ENCODE assay signal across 11 cellular contexts in the genomic region with DNA sequence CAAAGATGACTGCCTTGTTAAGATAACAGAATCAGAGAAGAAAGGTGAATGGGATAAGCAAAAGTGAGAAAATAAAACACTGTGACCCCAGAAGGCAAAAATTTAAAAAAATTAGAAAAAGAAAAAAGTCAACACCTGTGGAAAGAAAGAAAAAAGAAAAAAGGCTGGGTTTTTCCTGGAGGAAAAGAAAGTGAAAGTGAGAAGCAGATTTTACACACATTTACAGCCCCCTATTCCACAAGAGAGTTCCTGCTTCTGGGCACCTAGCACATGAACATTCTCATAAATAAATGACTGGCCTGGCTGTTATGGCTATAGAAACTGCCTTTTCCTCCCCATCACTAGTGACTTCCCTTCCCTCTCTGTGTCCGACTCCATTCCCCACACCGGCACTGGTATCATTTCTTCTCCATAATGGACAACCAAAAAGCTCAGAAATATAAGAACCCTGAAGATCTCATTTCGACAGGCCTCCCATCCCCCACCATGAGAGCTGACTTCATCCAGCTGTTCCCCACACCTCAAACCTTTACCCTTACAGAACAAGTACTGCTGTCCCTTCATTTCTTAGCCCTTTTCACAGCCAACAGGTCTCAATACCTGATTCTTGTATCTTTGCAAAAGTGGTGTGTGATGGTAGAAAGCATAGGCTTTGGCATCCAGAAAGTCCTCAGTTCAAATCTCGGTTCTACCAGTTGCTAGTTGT. TPM values are rescaled to one million over a fixed set of nuclear protein-coding genes. Genes with fewer than 3 reads are reported as not detected.
A peak's percentile ranks its signal among the peaks of the same experiment; 100 is the strongest.
DNase-seq lines count a peak whose midpoint lies in the region; ATAC-seq and TF ChIP-seq lines count a peak whose summit lies in the region.
"Had no signal": no experiment of that assay in that cellular context is flagged by ENCODE, and none has a peak within 500 bp of the region (broad histone marks: within the 10 kb centered on the region; RNA-seq: fewer than 3 reads in every experiment).

No MANE protein-coding gene starts in this region.

- no peaks in the 10 kb centered on the region for H3K9me3 Mint-ChIP-seq in CD4-positive, alpha-beta memory T cell
- H3K9me3 Mint-ChIP-seq in activated CD8-positive, alpha-beta T cell treated with anti-CD3 and anti-CD28 coated beads, Interleukin-2, amount 10 ng/mL, durations not matched to agents 7 days and 5 days (ENCODE audit: insufficient read depth): no peaks in the 10 kb centered on the region
- peaks cover 0 to 2% (median 0%) of the 10 kb centered on the region in 7 donors for H3K9me3 Mint-ChIP-seq in naive B cell
- H3K9me3 Mint-ChIP-seq: HFFc6, neural crest cell had no signal

- H3K27me3 ChIP-seq in CD4-positive, alpha-beta memory T cell (ENCODE audit: insufficient read depth, low read length): no peaks in the 10 kb centered on the region
- no peaks in the 10 kb centered on the region for H3K27me3 ChIP-seq in upper lobe of right lung

- H3K27ac Mint-ChIP-seq in CD4-positive, alpha-beta memory T cell: peak overlapping the region in 6 of 7 donors; percentile 17 to 74 (median 62)
- H3K27ac Mint-ChIP-seq in activated CD8-positive, alpha-beta T cell treated with anti-CD3 and anti-CD28 coated beads, Interleukin-2, amount 10 ng/mL, durations not matched to agents 7 days and 5 days: peak overlapping the region; percentile 84
- peak overlapping the region; percentile 74 to 95 (median 93) for H3K27ac Mint-ChIP-seq in naive B cell
- H3K27ac Mint-ChIP-seq: HFFc6 had no signal

- no peak for TF ChIP-seq CTCF in HEK293 (tag by site-specific recombination; IDR thresholded peaks at IDR 0.05)
- TF ChIP-seq CTCF in upper lobe of right lung (IDR thresholded peaks at IDR 0.05): no peak

- H3K4me1 Mint-ChIP-seq in CD4-positive, alpha-beta memory T cell: peaks cover 31 to 49% (median 41%) of the 10 kb centered on the region in 4 donors
- peaks cover 38% of the 10 kb centered on the region for H3K4me1 Mint-ChIP-seq in activated CD8-positive, alpha-beta T cell treated with anti-CD3 and anti-CD28 coated beads, Interleukin-2, amount 10 ng/mL, durations not matched to agents 7 days and 5 days (ENCODE audit: low read depth)
- H3K4me1 Mint-ChIP-seq in naive B cell: peaks cover 29 to 42% (median 34%) of the 10 kb centered on the region in 3 donors
- H3K4me1 Mint-ChIP-seq: neural crest cell had no signal

- no peak overlapping the region for H3K27ac ChIP-seq in CD4-positive, alpha-beta memory T cell (ENCODE audit: low read depth, low read length)
- H3K27ac ChIP-seq in HEK293 (ENCODE audit: extremely low read depth, low read depth, low read length): no peak overlapping the region
- H3K27ac ChIP-seq in upper lobe of right lung: no peak overlapping the region

- peaks cover 13 to 30% of the 10 kb centered on the region in 2 donors for H3K36me3 Mint-ChIP-seq in CD4-positive, alpha-beta memory T cell
- peaks cover 31% of the 10 kb centered on the region for H3K36me3 Mint-ChIP-seq in activated CD8-positive, alpha-beta T cell treated with anti-CD3 and anti-CD28 coated beads, Interleukin-2, amount 10 ng/mL, durations not matched to agents 7 days and 5 days (ENCODE audit: low read depth)
- H3K36me3 Mint-ChIP-seq in naive B cell: no peaks in the 10 kb centered on the region

- CTCF ChIA-PET in CD4-positive, alpha-beta memory T cell (lab: Charles Lee; ENCODE audit: partially characterized antibody): no interaction called here
- CTCF ChIA-PET in HEK293 (lab: Yijun Ruan, JAX): interaction anchor here (0.6 to 0.7 kb wide), 2 partner anchors 13 to 14 kb away, joined by 3 read pairs; a partner anchor contains a TSS
- CTCF ChIA-PET in activated CD8-positive, alpha-beta T cell treated with anti-CD3 and anti-CD28 coated beads, Interleukin-2, amount 10 ng/mL, durations not matched to agents 7 days and 5 days (lab: Charles Lee): interaction anchor here (0.8 to 4.7 kb wide), 2 partner anchors 14 to 15 kb away, joined by 4 to 51 read pairs; a partner anchor contains a TSS

- peaks cover 5% of the 10 kb centered on the region for H3K36me3 ChIP-seq in CD4-positive, alpha-beta memory T cell (ENCODE audit: insufficient read depth, low read length)
- H3K36me3 ChIP-seq in HEK293 (ENCODE audit: control insufficient read depth in 2 of 2, insufficient read depth in 1 of 2, low read length in 2 of 2): peaks cover 4 to 48% of the 10 kb centered on the region in 2 experiments; a peak in 2 of 3 replicates
- no peaks in the 10 kb centered on the region for H3K36me3 ChIP-seq in upper lobe of right lung

- intact Hi-C loops in CD4-positive, alpha-beta memory T cell (cut with micrococcal nuclease): no loop called here
- intact Hi-C loops in upper lobe of right lung (cut with DNase I): no loop called here

- peak overlapping the region in 7 of 8 donors; percentile 6 to 69 (median 49) for H3K4me3 Mint-ChIP-seq in CD4-positive, alpha-beta memory T cell
- peak overlapping the region; percentile 74 for H3K4me3 Mint-ChIP-seq in activated CD8-positive, alpha-beta T cell treated with anti-CD3 and anti-CD28 coated beads, Interleukin-2, amount 10 ng/mL, durations not matched to agents 7 days and 5 days
- peak overlapping the region; percentile 68 to 90 (median 78) for H3K4me3 Mint-ChIP-seq in naive B cell
- H3K4me3 Mint-ChIP-seq: HFFc6, neural crest cell had no signal

- no peaks in the 10 kb centered on the region for H3K9me3 ChIP-seq in CD4-positive, alpha-beta memory T cell (ENCODE audit: control insufficient read depth in 1 of 2, low read length in 2 of 2)
- no peaks in the 10 kb centered on the region for H3K9me3 ChIP-seq in HEK293 (ENCODE audit: control insufficient read depth, insufficient read depth, low read depth, low read length)
- no peaks in the 10 kb centered on the region for H3K9me3 ChIP-seq in upper lobe of right lung

- POLR2A ChIA-PET in CD4-positive, alpha-beta memory T cell (lab: Charles Lee; ENCODE audit: partially characterized antibody): interaction anchor here (0.6 to 1.5 kb wide), 2 partner anchors 12 to 1022 kb away, joined by 3 to 5 read pairs; a partner anchor contains a TSS
- POLR2A ChIA-PET in HEK293 (lab: Yijun Ruan, JAX): interaction anchor here (1.0 kb wide), 1 partner anchor 9 kb away, joined by 4 read pairs; no protein-coding TSS in a partner anchor
- POLR2A ChIA-PET in activated CD8-positive, alpha-beta T cell treated with anti-CD3 and anti-CD28 coated beads, Interleukin-2, amount 10 ng/mL, durations not matched to agents 7 days and 5 days (lab: Charles Lee): interaction anchor here (1.3 kb wide), 1 partner anchor 13 kb away, joined by 3 read pairs; a partner anchor contains a TSS

- ATAC-seq in activated CD8-positive, alpha-beta T cell treated with anti-CD3 and anti-CD28 coated beads, Interleukin-2, amount 10 ng/mL, durations not matched to agents 7 days and 5 days: peak; percentile 54
- ATAC-seq in naive B cell (ENCODE audit: low read depth in 2 of 2) (peak; percentile 59 to 60), upper lobe of right lung (no peak), HG03378 (IDR thresholded peaks at IDR 0.05; ENCODE audit: unreplicated experiment) (no peak)
- ATAC-seq: Panc1 had no signal

- DNase-seq in CD4-positive, alpha-beta memory T cell: no peak
- peak; percentile 27 for DNase-seq in activated CD8-positive, alpha-beta T cell treated with anti-CD3 and anti-CD28 coated beads, Interleukin-2, amount 10 ng/mL, durations not matched to agents 7 days and 5 days
- DNase-seq in naive B cell (peak; percentile 6), DMS53 treated with DMSO at 0.1 percent for 48 hours (lab: John Stamatoyannopoulos, UW; ENCODE audit: unreplicated experiment) (no peak), upper lobe of right lung (no peak)
- DNase-seq: central memory CD4-positive, alpha-beta T cell; HFFc6 had no signal

- no peak overlapping the region for H3K4me3 ChIP-seq in CD4-positive, alpha-beta memory T cell (ENCODE audit: low read length in 2 of 2)
- no peak overlapping the region for H3K4me3 ChIP-seq in HEK293 (ENCODE audit: low read depth, low read length)
- no peak overlapping the region for H3K4me3 ChIP-seq in upper lobe of right lung

- peaks cover 32% of the 10 kb centered on the region for H3K4me1 ChIP-seq in CD4-positive, alpha-beta memory T cell (ENCODE audit: insufficient read depth, low read length)
- no peaks in the 10 kb centered on the region for H3K4me1 ChIP-seq in HEK293 (ENCODE audit: control insufficient read depth, insufficient read depth, low read length)
- peaks cover 39% of the 10 kb centered on the region for H3K4me1 ChIP-seq in upper lobe of right lung

- H3K27me3 Mint-ChIP-seq in CD4-positive, alpha-beta memory T cell: no peaks in the 10 kb centered on the region
- H3K27me3 Mint-ChIP-seq in activated CD8-positive, alpha-beta T cell treated with anti-CD3 and anti-CD28 coated beads, Interleukin-2, amount 10 ng/mL, durations not matched to agents 7 days and 5 days (ENCODE audit: low read depth): no peaks in the 10 kb centered on the region
- no peaks in the 10 kb centered on the region for H3K27me3 Mint-ChIP-seq in naive B cell

RNA-seq across cellular contexts. Expression of a gene that starts 12.6 kb away (rescaled TPM):
- 10 to 100 TPM; 30.1 to 32.5 TPM for total RNA-seq in CD4-positive, alpha-beta memory T cell
- polyA plus RNA-seq in CD4-positive, alpha-beta memory T cell: 10 to 100 TPM; 12.4 to 21.6 TPM
- total RNA-seq in activated CD8-positive, alpha-beta T cell treated with anti-CD3 and anti-CD28 coated beads, Interleukin-2, amount 10 ng/mL, durations not matched to agents 7 days and 5 days: 10 to 100 TPM; 22.4 to 27.7 TPM
- 10 to 100 TPM in 5 of 6 donors, 1 to 10 TPM in 1; 8.7 to 29.9 (median 25.2) TPM for polyA plus RNA-seq in naive B cell (ENCODE audit: low read depth in 6 of 6)
- total RNA-seq in upper lobe of right lung: 26.3 TPM

RNA-seq across cellular contexts. Expression of a gene that starts 38.8 kb away (rescaled TPM):
- 10 to 100 TPM; 13.8 to 14.1 TPM for total RNA-seq in CD4-positive, alpha-beta memory T cell
- polyA plus RNA-seq in CD4-positive, alpha-beta memory T cell: 10 to 100 TPM; 21.4 to 28.6 TPM
- total RNA-seq in activated CD8-positive, alpha-beta T cell treated with anti-CD3 and anti-CD28 coated beads, Interleukin-2, amount 10 ng/mL, durations not matched to agents 7 days and 5 days: 10 to 100 TPM; 17.1 to 17.3 TPM
- polyA plus RNA-seq in naive B cell (ENCODE audit: low read depth in 6 of 6): 10 to 100 TPM; 21.3 to 52.0 (median 29.6) TPM
- 14.8 TPM for total RNA-seq in upper lobe of right lung

RNA-seq across cellular contexts. Expression of a gene that starts 39.2 kb away (rescaled TPM):
- 10 to 100 TPM; 12.4 to 13.9 TPM for total RNA-seq in CD4-positive, alpha-beta memory T cell
- polyA plus RNA-seq in CD4-positive, alpha-beta memory T cell: 10 to 100 TPM; 21.9 to 28.9 TPM
- 10 to 100 TPM; 19.1 to 22.2 TPM for total RNA-seq in activated CD8-positive, alpha-beta T cell treated with anti-CD3 and anti-CD28 coated beads, Interleukin-2, amount 10 ng/mL, durations not matched to agents 7 days and 5 days
- 10 to 100 TPM; 23.3 to 32.1 (median 26.7) TPM for polyA plus RNA-seq in naive B cell (ENCODE audit: low read depth in 6 of 6)
- 29.7 TPM for total RNA-seq in upper lobe of right lung

RNA-seq across cellular contexts. Expression of a gene that starts 53.1 kb away (rescaled TPM):
- total RNA-seq in CD4-positive, alpha-beta memory T cell: 1 to 10 TPM; 1.9 to 2.3 TPM
- polyA plus RNA-seq in CD4-positive, alpha-beta memory T cell: 1 to 10 TPM in 1 of 2 donors, under 1 TPM in 1; 0.58 to 1.3 TPM
- 1 to 10 TPM; 1.2 to 2.5 TPM for total RNA-seq in activated CD8-positive, alpha-beta T cell treated with anti-CD3 and anti-CD28 coated beads, Interleukin-2, amount 10 ng/mL, durations not matched to agents 7 days and 5 days
- polyA plus RNA-seq in naive B cell (ENCODE audit: low read depth in 6 of 6): 1 to 10 TPM; 1.4 to 4.7 (median 3.0) TPM
- total RNA-seq in upper lobe of right lung: 6.9 TPM

Comparison
In these comparisons a context has a peak if more than half of its experiments do, and no peak if none do; other contexts are left out.
1. DNase-seq: peak in activated CD8-positive, alpha-beta T cell treated with anti-CD3 and anti-CD28 coated beads, Interleukin-2, amount 10 ng/mL, durations not matched to agents 7 days and 5 days (single experiment) and naive B cell (single experiment); none in CD4-positive, alpha-beta memory T cell (0 of 5), DMS53 treated with DMSO at 0.1 percent for 48 hours (single experiment) and upper lobe of right lung (single experiment).
2. ATAC-seq: peak in activated CD8-positive, alpha-beta T cell treated with anti-CD3 and anti-CD28 coated beads, Interleukin-2, amount 10 ng/mL, durations not matched to agents 7 days and 5 days (single experiment) and naive B cell (2 of 2); none in upper lobe of right lung (single experiment) and HG03378 (single experiment).
3. Peak in every context shown above with its lines, with median percentiles within 50 percentile points of each other: H3K27ac Mint-ChIP-seq and H3K4me3 Mint-ChIP-seq.